In the genomic region with DNA sequence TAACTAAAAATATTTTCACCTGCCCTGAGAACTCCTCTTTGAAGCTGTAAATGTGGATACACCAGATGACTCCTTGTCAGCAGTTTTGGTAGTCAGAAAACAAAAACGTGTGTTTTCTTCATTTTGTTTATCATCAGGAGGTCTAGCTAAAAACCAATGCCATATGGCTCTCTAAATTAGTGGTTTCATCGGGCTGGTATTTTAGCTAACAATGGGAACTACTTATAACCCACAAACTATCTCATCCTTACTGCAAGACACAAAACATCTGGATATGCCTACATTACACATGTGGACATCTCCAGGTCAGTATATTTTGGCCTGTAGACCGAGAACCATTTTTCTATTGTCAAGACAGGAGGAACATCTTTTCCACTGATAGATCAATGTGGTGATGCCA, we compare ENCODE assay signal across 17 cellular contexts. TPM values are rescaled to one million over a fixed set of nuclear protein-coding genes. Genes with fewer than 3 reads are reported as not detected.
DNase-seq lines count a peak whose midpoint lies in the region; ATAC-seq lines count a peak whose summit lies in the region.
"Had no signal": no experiment of that assay in that cellular context is flagged by ENCODE, and none has a peak within 500 bp of the region (broad histone marks: within the 10 kb centered on the region; RNA-seq: fewer than 3 reads in every experiment).

No MANE protein-coding gene starts in this region.

- DNase-seq in NCI-H2171 treated with DMSO at 0.1 percent for 48 hours (lab: John Stamatoyannopoulos, UW) (peak; percentile 20), NCI-H2171 (lab: John Stamatoyannopoulos, UW) (no peak), RPMI7951 (ENCODE audit: low read depth) (peak; percentile 19), fibroblast of gingiva (ENCODE audit: low read depth) (peak; percentile 58), HT-29 (ENCODE audit: low spot score) (no peak), activated T-cell treated with anti-CD3 and anti-CD28 coated beads for 4 hours (no peak), NCI-H226 (no peak)
- DNase-seq: AML-193; Caco-2; CD4-positive, alpha-beta T cell; DMS79; GDM1; IMR-90 had no signal

- no peak for ATAC-seq in esophagus mucosa
- ATAC-seq: A549, GM12878, K562 had no signal

RNA-seq across cellular contexts. Expression of gene GAS1, which starts 56.2 kb away (rescaled TPM):
- 0.60 and 0.78 TPM in 2 replicates for total RNA-seq in RPMI7951 (2014; rRNA removed; shearing (Covaris generic))
- total RNA-seq in esophagus mucosa = 2.4 TPM
- 0.03 and 0.21 TPM in 2 replicates for total RNA-seq in HT-29 (2014; rRNA removed; shearing (Covaris generic))
- total RNA-seq: GM12878 had no signal

Comparison
In these comparisons a context has a peak if more than half of its experiments do, and no peak if none do; other contexts are left out.
1. DNase-seq: peak in NCI-H2171 treated with DMSO at 0.1 percent for 48 hours (single experiment), RPMI7951 (single experiment) and fibroblast of gingiva (single experiment); none in NCI-H2171 (single experiment), HT-29 (single experiment), activated T-cell treated with anti-CD3 and anti-CD28 coated beads for 4 hours (single experiment) and NCI-H226 (single experiment).